1 cellular context compared by ENCODE assay signal in the genomic region with DNA sequence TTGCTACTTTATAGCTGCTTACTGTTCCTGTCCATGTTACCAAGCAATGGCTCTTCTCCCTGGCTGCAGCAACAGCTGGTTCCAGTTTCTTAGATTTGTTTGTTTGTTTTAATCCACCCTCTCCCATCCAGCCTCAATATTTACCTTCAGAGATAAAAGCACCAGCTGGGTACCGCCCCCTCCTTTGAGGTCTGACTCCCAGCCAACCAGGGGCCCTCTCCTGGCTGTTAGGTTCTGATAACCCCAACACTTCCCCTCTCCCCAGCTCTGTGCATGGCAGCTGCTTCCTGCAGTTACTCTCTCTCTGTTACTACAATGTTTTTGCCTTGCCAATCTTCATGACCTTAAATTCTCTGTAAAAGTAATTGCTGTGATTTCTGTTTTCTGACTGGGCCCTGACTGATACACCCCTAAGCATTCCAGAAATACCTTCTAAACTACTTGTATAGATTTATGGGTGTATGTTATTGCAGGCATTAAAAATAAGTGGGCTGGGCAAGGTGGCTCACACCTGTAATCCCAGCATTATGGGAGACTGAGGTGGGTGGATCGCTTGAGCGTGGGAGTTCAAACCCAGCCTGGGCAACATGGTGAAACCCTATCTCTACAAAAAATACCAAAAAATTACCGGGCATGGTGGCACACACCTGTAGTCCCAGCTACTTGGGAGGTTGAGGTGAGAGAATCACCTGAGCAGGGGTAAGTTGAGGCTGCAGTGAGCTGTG.
TF ChIP-seq lines count a peak whose summit lies in the region.

No MANE protein-coding gene starts in this region.

TF ChIP-seq in K562, 482 proteins besides CTCF, POLR2A, EP300 and RAD21 (continued from another document and continues in another):
- TF ChIP-seq, protein P1, sequence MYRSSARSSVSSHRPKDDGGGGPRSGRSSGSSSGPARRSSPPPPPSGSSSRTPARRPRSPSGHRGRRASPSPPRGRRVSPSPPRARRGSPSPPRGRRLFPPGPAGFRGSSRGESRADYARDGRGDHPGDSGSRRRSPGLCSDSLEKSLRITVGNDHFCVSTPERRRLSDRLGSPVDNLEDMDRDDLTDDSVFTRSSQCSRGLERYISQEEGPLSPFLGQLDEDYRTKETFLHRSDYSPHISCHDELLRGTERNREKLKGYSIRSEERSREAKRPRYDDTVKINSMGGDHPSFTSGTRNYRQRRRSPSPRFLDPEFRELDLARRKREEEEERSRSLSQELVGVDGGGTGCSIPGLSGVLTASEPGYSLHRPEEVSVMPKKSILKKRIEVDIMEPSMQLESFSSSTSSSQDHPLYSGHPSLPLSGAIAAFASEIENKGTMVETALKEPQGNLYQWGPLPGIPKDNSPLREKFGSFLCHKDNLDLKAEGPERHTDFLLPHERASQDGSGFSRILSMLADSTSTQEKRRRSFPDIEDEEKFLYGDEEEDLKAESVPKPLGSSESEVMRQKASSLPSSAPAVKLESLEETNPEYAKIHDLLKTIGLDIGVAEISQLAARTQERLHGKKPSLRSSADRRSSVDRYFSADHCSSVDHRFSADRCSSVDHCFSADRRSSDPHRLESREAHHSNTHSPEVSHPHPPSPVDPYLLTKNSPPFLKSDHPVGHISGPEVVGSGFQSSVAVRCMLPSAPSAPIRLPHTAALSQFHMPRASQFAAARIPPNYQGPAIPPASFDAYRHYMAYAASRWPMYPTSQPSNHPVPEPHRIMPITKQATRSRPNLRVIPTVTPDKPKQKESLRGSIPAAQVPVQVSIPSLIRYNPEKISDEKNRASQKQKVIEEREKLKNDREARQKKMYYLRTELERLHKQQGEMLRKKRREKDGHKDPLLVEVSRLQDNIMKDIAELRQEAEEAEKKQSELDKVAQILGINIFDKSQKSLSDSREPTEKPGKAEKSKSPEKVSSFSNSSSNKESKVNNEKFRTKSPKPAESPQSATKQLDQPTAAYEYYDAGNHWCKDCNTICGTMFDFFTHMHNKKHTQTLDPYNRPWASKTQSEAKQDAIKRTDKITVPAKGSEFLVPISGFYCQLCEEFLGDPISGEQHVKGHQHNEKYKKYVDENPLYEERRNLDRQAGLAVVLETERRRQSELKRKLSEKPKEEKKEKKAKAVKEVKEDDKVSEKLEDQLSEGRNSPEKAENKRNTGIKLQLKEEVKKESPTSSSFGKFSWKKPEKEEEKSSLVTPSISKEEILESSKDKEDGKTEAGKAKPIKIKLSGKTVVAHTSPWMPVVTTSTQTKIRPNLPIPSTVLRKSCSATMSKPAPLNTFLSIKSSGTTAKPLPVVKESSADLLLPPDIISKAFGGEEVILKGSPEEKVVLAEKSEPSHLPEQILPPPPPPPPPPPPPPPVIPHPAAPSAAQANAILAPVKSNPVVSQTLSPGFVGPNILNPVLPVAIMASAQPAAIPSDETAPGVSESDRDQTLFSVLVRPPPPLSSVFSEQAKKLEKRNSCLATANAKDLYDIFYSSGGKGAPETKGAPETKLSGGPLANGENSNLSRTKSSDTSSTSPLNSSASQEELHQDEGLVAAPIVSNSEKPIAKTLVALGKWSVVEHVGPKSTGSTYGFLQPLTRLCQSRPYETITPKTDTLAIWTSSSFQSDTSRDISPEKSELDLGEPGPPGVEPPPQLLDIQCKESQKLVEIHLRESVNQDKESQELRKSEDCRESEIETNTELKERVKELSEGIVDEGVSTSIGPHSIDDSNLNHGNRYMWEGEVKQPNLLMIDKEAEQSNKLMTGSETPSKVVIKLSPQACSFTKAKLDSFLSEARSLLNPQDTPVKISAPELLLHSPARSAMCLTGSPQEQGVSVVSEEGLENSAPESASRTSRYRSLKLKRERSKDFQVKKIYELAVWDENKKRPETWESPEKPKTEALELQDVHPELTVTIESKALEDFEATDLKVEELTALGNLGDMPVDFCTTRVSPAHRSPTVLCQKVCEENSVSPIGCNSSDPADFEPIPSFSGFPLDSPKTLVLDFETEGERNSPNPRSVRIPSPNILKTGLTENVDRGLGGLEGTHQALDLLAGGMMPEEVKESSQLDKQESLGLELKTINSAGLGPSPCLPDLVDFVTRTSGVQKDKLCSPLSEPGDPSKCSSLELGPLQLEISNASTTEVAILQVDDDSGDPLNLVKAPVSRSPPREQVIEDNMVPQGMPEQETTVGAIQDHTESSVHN (IDR thresholded peaks at IDR 0.05; ENCODE audit: borderline replicate concordance in 1 of 2, low read depth in 1 of 2): peak in 1 of 2 experiments; percentile 62; a peak in 1 of 4 replicates
- TF ChIP-seq NRF1 (conservative IDR thresholded peaks at IDR 0.05 in 1 of 2, IDR thresholded peaks at IDR 0.05 in 1 of 2) (no peak), XRCC5 (IDR thresholded peaks at IDR 0.05; ENCODE audit: low read depth, low read length) (no peak), ZNF311 (CRISPR knock-in tag; IDR thresholded peaks at IDR 0.05) (peak; percentile 79), CEBPG (CRISPR knock-in tag; IDR thresholded peaks at IDR 0.05) (no peak), CEBPG (tag; conservative IDR thresholded peaks at IDR 0.05 in 1 of 2, IDR thresholded peaks at IDR 0.05 in 1 of 2) (no peak), BHLHE40 (IDR thresholded peaks at IDR 0.05; ENCODE audit: low read length) (0 out of 2 replicates have a peak, but pooled peaks have one; percentile 33), ZKSCAN8 (CRISPR knock-in tag; IDR thresholded peaks at IDR 0.05) (peak; percentile 69; the same call in 1 of the 2 replicates), ATF4 (CRISPR knock-in tag; IDR thresholded peaks at IDR 0.05) (no peak), CXXC5 (CRISPR knock-in tag; IDR thresholded peaks at IDR 0.05) (no peak), ESRRB (CRISPR knock-in tag; IDR thresholded peaks at IDR 0.05; ENCODE audit: borderline replicate concordance) (no peak), EHMT2 (IDR thresholded peaks at IDR 0.05) (no peak), SAFB2 (IDR thresholded peaks at IDR 0.05; ENCODE audit: borderline replicate concordance, low read depth, low read length, severe bottlenecking) (no peak), FOXJ2 (tag; IDR thresholded peaks at IDR 0.05) (no peak; the same call in 1 of the 2 replicates), MEF2A (IDR thresholded peaks at IDR 0.05; ENCODE audit: control insufficient read depth, low read depth, low read length) (no peak), GABPB1 (CRISPR knock-in tag; IDR thresholded peaks at IDR 0.05) (no peak), NFIC (IDR thresholded peaks at IDR 0.05) (peak; percentile 84), FOXP1 (CRISPR knock-in tag; IDR thresholded peaks at IDR 0.05) (no peak), KDM5B (IDR thresholded peaks at IDR 0.05; ENCODE audit: insufficient replicate concordance, low read depth, low read length) (no peak), TCFL5 (CRISPR knock-in tag; conservative IDR thresholded peaks at IDR 0.05) (no peak), CTBP1 (IDR thresholded peaks at IDR 0.05; ENCODE audit: borderline replicate concordance) (peak; percentile 75; the same call in 1 of the 2 replicates), ZNF140 (CRISPR knock-in tag; IDR thresholded peaks at IDR 0.05) (no peak), HINFP (tag; conservative IDR thresholded peaks at IDR 0.05; ENCODE audit: low read depth) (no peak), ZNF445 (CRISPR knock-in tag; IDR thresholded peaks at IDR 0.05; ENCODE audit: low read depth) (no peak), ZNF224 (CRISPR knock-in tag; IDR thresholded peaks at IDR 0.05) (no peak), PURB (CRISPR knock-in tag; IDR thresholded peaks at IDR 0.05; ENCODE audit: low read depth) (no peak), ZNF57 (CRISPR knock-in tag; IDR thresholded peaks at IDR 0.05) (no peak), POLR2AphosphoS5 (IDR thresholded peaks at IDR 0.05; ENCODE audit: control insufficient read depth, insufficient read depth, low read depth, low read length) (peak; percentile 62; the same call in 1 of the 2 replicates), E2F1 (CRISPR knock-in tag; IDR thresholded peaks at IDR 0.05) (no peak), XRCC4 (IDR thresholded peaks at IDR 0.05; ENCODE audit: extremely low read depth, insufficient read depth, insufficient read length) (no peak), YBX1 (IDR thresholded peaks at IDR 0.05) (no peak), NCOR1 (IDR thresholded peaks at IDR 0.05) (peak; percentile 83), LCOR (CRISPR knock-in tag; IDR thresholded peaks at IDR 0.05) (no peak), CHCHD3 (CRISPR knock-in tag; IDR thresholded peaks at IDR 0.05) (no peak), TOE1 (IDR thresholded peaks at IDR 0.05; ENCODE audit: borderline replicate concordance) (no peak), TOE1 (CRISPR knock-in tag; IDR thresholded peaks at IDR 0.05; ENCODE audit: borderline replicate concordance, low read depth) (no peak), MYNN (IDR thresholded peaks at IDR 0.05) (no peak), MYNN (CRISPR knock-in tag; IDR thresholded peaks at IDR 0.05) (no peak), ZNF282 (CRISPR knock-in tag; IDR thresholded peaks at IDR 0.05) (no peak)
- TF ChIP-seq, protein P2, sequence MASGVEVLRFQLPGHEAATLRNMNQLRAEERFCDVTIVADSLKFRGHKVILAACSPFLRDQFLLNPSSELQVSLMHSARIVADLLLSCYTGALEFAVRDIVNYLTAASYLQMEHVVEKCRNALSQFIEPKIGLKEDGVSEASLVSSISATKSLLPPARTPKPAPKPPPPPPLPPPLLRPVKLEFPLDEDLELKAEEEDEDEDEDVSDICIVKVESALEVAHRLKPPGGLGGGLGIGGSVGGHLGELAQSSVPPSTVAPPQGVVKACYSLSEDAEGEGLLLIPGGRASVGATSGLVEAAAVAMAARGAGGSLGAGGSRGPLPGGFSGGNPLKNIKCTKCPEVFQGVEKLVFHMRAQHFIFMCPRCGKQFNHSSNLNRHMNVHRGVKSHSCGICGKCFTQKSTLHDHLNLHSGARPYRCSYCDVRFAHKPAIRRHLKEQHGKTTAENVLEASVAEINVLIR (CRISPR knock-in tag; IDR thresholded peaks at IDR 0.05): no peak
- TF ChIP-seq, protein P3, sequence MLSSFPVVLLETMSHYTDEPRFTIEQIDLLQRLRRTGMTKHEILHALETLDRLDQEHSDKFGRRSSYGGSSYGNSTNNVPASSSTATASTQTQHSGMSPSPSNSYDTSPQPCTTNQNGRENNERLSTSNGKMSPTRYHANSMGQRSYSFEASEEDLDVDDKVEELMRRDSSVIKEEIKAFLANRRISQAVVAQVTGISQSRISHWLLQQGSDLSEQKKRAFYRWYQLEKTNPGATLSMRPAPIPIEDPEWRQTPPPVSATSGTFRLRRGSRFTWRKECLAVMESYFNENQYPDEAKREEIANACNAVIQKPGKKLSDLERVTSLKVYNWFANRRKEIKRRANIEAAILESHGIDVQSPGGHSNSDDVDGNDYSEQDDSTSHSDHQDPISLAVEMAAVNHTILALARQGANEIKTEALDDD (IDR thresholded peaks at IDR 0.05): no peak
- TF ChIP-seq, protein P4, sequence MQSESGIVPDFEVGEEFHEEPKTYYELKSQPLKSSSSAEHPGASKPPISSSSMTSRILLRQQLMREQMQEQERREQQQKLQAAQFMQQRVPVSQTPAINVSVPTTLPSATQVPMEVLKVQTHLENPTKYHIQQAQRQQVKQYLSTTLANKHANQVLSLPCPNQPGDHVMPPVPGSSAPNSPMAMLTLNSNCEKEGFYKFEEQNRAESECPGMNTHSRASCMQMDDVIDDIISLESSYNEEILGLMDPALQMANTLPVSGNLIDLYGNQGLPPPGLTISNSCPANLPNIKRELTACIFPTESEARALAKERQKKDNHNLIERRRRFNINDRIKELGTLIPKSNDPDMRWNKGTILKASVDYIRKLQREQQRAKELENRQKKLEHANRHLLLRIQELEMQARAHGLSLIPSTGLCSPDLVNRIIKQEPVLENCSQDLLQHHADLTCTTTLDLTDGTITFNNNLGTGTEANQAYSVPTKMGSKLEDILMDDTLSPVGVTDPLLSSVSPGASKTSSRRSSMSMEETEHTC (IDR thresholded peaks at IDR 0.05): no peak
- TF ChIP-seq, protein P5, sequence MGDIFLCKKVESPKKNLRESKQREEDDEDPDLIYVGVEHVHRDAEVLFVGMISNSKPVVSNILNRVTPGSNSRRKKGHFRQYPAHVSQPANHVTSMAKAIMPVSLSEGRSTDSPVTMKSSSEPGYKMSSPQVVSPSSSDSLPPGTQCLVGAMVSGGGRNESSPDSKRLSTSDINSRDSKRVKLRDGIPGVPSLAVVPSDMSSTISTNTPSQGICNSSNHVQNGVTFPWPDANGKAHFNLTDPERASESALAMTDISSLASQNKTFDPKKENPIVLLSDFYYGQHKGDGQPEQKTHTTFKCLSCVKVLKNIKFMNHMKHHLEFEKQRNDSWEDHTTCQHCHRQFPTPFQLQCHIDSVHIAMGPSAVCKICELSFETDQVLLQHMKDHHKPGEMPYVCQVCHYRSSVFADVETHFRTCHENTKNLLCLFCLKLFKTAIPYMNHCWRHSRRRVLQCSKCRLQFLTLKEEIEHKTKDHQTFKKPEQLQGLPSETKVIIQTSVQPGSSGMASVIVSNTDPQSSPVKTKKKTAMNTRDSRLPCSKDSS (IDR thresholded peaks at IDR 0.05; ENCODE audit: low read depth, partially characterized antibody): no peak
- TF ChIP-seq, protein P6, sequence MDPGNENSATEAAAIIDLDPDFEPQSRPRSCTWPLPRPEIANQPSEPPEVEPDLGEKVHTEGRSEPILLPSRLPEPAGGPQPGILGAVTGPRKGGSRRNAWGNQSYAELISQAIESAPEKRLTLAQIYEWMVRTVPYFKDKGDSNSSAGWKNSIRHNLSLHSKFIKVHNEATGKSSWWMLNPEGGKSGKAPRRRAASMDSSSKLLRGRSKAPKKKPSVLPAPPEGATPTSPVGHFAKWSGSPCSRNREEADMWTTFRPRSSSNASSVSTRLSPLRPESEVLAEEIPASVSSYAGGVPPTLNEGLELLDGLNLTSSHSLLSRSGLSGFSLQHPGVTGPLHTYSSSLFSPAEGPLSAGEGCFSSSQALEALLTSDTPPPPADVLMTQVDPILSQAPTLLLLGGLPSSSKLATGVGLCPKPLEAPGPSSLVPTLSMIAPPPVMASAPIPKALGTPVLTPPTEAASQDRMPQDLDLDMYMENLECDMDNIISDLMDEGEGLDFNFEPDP (CRISPR knock-in tag; IDR thresholded peaks at IDR 0.05): no peak
